7 cellular contexts compared by ENCODE assay signal in genomic region chr11:63838150-63838681, GRCh38. TPM values are rescaled to one million over a fixed set of nuclear protein-coding genes. Genes with fewer than 3 reads are reported as not detected.
DNase-seq lines count a peak whose midpoint lies in the region; ATAC-seq and TF ChIP-seq lines count a peak whose summit lies in the region.

No MANE protein-coding gene starts in this region.

- no peaks in the 10 kb centered on the region for H3K36me3 ChIP-seq in hepatocyte (replicated peaks; ENCODE audit: insufficient read depth, low read depth)

- no peak for TF ChIP-seq CTCF in hepatocyte (IDR thresholded peaks at IDR 0.05; ENCODE audit: poor library complexity)

- CTCF ChIA-PET in HEK293T (lab: Yijun Ruan, JAX) = interaction anchor here (0.5 to 1.8 kb wide), 12 partner anchors 9 to 324 kb away, joined by 3 to 7 read pairs (median 3); no protein-coding TSS in a partner anchor
- CTCF ChIA-PET in activated CD4-positive, alpha-beta memory T cell treated with anti-CD3 and anti-CD28 coated beads, Interleukin-2, amount 10 ng/mL, durations not matched to agents 7 days and 5 days (lab: Charles Lee) = interaction anchor here (0.6 to 8.0 kb wide), 39 partner anchors 9 to 349 kb away, joined by 3 to 172 read pairs (median 4); partner anchors contain the start of gene NAA40

- no peaks in the 10 kb centered on the region for H3K9me3 ChIP-seq in hepatocyte (ENCODE audit: low read depth)

- peak overlapping the region; percentile 28 for H2AFZ ChIP-seq in hepatocyte

- no peaks in the 10 kb centered on the region for H3K9me3 Mint-ChIP-seq in activated CD4-positive, alpha-beta memory T cell treated with anti-CD3 and anti-CD28 coated beads, Interleukin-2, amount 10 ng/mL, durations not matched to agents 7 days and 5 days
- H3K9me3 Mint-ChIP-seq in stimulated activated effector memory CD8-positive, alpha-beta T cell treated with anti-CD3 and anti-CD28 coated beads, Interleukin-12 subunit alpha, Interleukin-12 subunit beta, amount 100 ng/mL, for 72 hours = no peaks in the 10 kb centered on the region

- H3K4me1 ChIP-seq in hepatocyte (ENCODE audit: insufficient read depth) = peaks cover 29% of the 10 kb centered on the region

- no peaks in the 10 kb centered on the region for H3K27me3 Mint-ChIP-seq in activated CD4-positive, alpha-beta memory T cell treated with anti-CD3 and anti-CD28 coated beads, Interleukin-2, amount 10 ng/mL, durations not matched to agents 7 days and 5 days

- ATAC-seq in stimulated activated effector memory CD8-positive, alpha-beta T cell treated with anti-CD3 and anti-CD28 coated beads, Interleukin-12 subunit alpha, Interleukin-12 subunit beta, amount 100 ng/mL, for 72 hours = peak; percentile 86
- ATAC-seq in HG03139 (IDR thresholded peaks at IDR 0.05; ENCODE audit: unreplicated experiment) (no peak), HG03342 (IDR thresholded peaks at IDR 0.05; ENCODE audit: unreplicated experiment) (no peak)

- H3K27me3 ChIP-seq in hepatocyte = no peaks in the 10 kb centered on the region

- H3K4me3 ChIP-seq in hepatocyte = no peak overlapping the region

- DNase-seq in HEK293T (ENCODE audit: extremely low spot score) (no peak), hepatocyte (ENCODE audit: low spot score) (no peak), NCI-H524 (lab: John Stamatoyannopoulos, UW) (no peak)
- DNase-seq in activated CD4-positive, alpha-beta memory T cell treated with anti-CD3 and anti-CD28 coated beads, Interleukin-2, amount 10 ng/mL, durations not matched to agents 7 days and 5 days = no peak
- DNase-seq in stimulated activated effector memory CD8-positive, alpha-beta T cell treated with anti-CD3 and anti-CD28 coated beads, Interleukin-12 subunit alpha, Interleukin-12 subunit beta, amount 100 ng/mL, for 72 hours (ENCODE audit: low spot score in 2 of 2) = no peak

- H3K27ac ChIP-seq in hepatocyte = peak overlapping the region; percentile 7

- 31% methylated on average over 19 of the region's 19 CpGs for WGBS in hepatocyte (ENCODE audit: low lambda C conversion rate, missing lambda C conversion rate)

- peak overlapping the region; percentile 85 for H3K27ac Mint-ChIP-seq in activated CD4-positive, alpha-beta memory T cell treated with anti-CD3 and anti-CD28 coated beads, Interleukin-2, amount 10 ng/mL, durations not matched to agents 7 days and 5 days
- peak overlapping the region; percentile 98 for H3K27ac Mint-ChIP-seq in stimulated activated effector memory CD8-positive, alpha-beta T cell treated with anti-CD3 and anti-CD28 coated beads, Interleukin-12 subunit alpha, Interleukin-12 subunit beta, amount 100 ng/mL, for 72 hours

- H3K9me2 ChIP-seq in hepatocyte (replicated peaks; ENCODE audit: insufficient read depth) = no peaks in the 10 kb centered on the region

- peaks cover 38% of the 10 kb centered on the region for H4K20me1 ChIP-seq in hepatocyte (ENCODE audit: insufficient read depth, poor library complexity, severe bottlenecking)

- H3K36me3 Mint-ChIP-seq in activated CD4-positive, alpha-beta memory T cell treated with anti-CD3 and anti-CD28 coated beads, Interleukin-2, amount 10 ng/mL, durations not matched to agents 7 days and 5 days (ENCODE audit: low read depth) = peaks cover 33% of the 10 kb centered on the region
- H3K36me3 Mint-ChIP-seq in stimulated activated effector memory CD8-positive, alpha-beta T cell treated with anti-CD3 and anti-CD28 coated beads, Interleukin-12 subunit alpha, Interleukin-12 subunit beta, amount 100 ng/mL, for 72 hours = peaks cover 16% of the 10 kb centered on the region

- peaks cover 44% of the 10 kb centered on the region for H3K4me1 Mint-ChIP-seq in activated CD4-positive, alpha-beta memory T cell treated with anti-CD3 and anti-CD28 coated beads, Interleukin-2, amount 10 ng/mL, durations not matched to agents 7 days and 5 days
- peaks cover 48% of the 10 kb centered on the region for H3K4me1 Mint-ChIP-seq in stimulated activated effector memory CD8-positive, alpha-beta T cell treated with anti-CD3 and anti-CD28 coated beads, Interleukin-12 subunit alpha, Interleukin-12 subunit beta, amount 100 ng/mL, for 72 hours

- peak overlapping the region; percentile 68 for H3K4me2 ChIP-seq in hepatocyte

- H3K79me2 ChIP-seq in hepatocyte = peaks cover 40% of the 10 kb centered on the region

- H3K4me3 Mint-ChIP-seq in activated CD4-positive, alpha-beta memory T cell treated with anti-CD3 and anti-CD28 coated beads, Interleukin-2, amount 10 ng/mL, durations not matched to agents 7 days and 5 days = peak overlapping the region; percentile 83
- peak overlapping the region; percentile 97 for H3K4me3 Mint-ChIP-seq in stimulated activated effector memory CD8-positive, alpha-beta T cell treated with anti-CD3 and anti-CD28 coated beads, Interleukin-12 subunit alpha, Interleukin-12 subunit beta, amount 100 ng/mL, for 72 hours

- POLR2A ChIA-PET in HEK293T (lab: Yijun Ruan, JAX) = interaction anchor here (0.5 to 2.3 kb wide), 21 partner anchors 8 to 479 kb away, joined by 3 to 11 read pairs (median 3); partner anchors contain the start of genes COX8A, PRDX5, RCOR2 and TRMT112
- POLR2A ChIA-PET in activated CD4-positive, alpha-beta memory T cell treated with anti-CD3 and anti-CD28 coated beads, Interleukin-2, amount 10 ng/mL, durations not matched to agents 7 days and 5 days (lab: Charles Lee) = interaction anchor here (0.6 to 4.2 kb wide), 26 partner anchors 12 to 368 kb away, joined by 3 to 31 read pairs (median 4); partner anchors contain the start of genes ATL3, COX8A, FERMT3 and NAA40

TF ChIP-seq in HEK293T, 16 proteins besides CTCF, POLR2A, EP300 and RAD21:
- TF ChIP-seq LEF1 (IDR thresholded peaks at IDR 0.05; ENCODE audit: borderline replicate concordance) (no peak), BHLHE40 (IDR thresholded peaks at IDR 0.05; ENCODE audit: borderline replicate concordance) (no peak)
- TF ChIP-seq, protein P1, sequence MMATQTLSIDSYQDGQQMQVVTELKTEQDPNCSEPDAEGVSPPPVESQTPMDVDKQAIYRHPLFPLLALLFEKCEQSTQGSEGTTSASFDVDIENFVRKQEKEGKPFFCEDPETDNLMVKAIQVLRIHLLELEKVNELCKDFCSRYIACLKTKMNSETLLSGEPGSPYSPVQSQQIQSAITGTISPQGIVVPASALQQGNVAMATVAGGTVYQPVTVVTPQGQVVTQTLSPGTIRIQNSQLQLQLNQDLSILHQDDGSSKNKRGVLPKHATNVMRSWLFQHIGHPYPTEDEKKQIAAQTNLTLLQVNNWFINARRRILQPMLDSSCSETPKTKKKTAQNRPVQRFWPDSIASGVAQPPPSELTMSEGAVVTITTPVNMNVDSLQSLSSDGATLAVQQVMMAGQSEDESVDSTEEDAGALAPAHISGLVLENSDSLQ (IDR thresholded peaks at IDR 0.05) = peak; percentile 43; the same call in 1 of the 2 replicates
TF ChIP-seq in HEK293T: peak in this region for 1.

RNA-seq across cellular contexts. Expression of gene MARK2, which starts 0.7 kb away (rescaled TPM):
- total RNA-seq in activated CD4-positive, alpha-beta memory T cell treated with anti-CD3 and anti-CD28 coated beads, Interleukin-2, amount 10 ng/mL, durations not matched to agents 7 days and 5 days = 10 to 100 TPM; 48.7 to 54.2 TPM
- total RNA-seq in hepatocyte = 22.4 and 24.1 TPM in 2 replicates
- polyA plus RNA-seq in hepatocyte = 40.8 and 48.2 TPM in 2 replicates

RNA-seq across cellular contexts. Expression of gene SPINDOC, which starts 25.0 kb away (rescaled TPM):
- total RNA-seq in activated CD4-positive, alpha-beta memory T cell treated with anti-CD3 and anti-CD28 coated beads, Interleukin-2, amount 10 ng/mL, durations not matched to agents 7 days and 5 days = 10 to 100 TPM; 33.2 to 37.2 TPM
- 24.0 and 25.2 TPM in 2 replicates for total RNA-seq in hepatocyte
- polyA plus RNA-seq in hepatocyte = 5.4 and 9.9 TPM in 2 replicates
